Comparison of ENCODE assay signal across 19 cellular contexts in the genomic region with DNA sequence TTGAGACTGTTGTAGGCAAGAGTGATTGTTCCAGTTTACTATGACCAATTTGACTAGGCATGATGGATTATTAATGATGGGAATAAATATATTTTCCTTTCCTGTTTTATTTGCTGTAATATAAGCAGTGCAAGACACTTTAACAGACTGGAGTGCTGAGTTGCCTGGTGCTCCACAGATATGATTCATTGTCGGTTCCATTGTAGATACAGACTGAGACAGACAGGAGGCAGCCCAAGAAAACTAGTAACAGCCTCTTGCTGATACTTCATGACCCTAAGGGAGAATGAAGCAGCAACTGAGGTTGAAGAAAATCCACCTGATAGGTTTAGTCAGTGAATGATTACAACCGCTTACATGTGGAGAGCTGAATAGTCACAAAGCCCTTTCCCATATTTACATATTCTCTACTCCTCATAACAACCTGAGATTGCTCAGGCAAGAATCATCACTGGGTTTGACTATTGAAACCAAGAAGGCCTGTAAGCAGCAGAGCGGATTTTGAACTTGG.
A peak's percentile ranks its signal among the peaks of the same experiment; 100 is the strongest.
DNase-seq lines count a peak whose midpoint lies in the region; ATAC-seq, FAIRE-seq and TF ChIP-seq lines count a peak whose summit lies in the region.
"Had no signal": no experiment of that assay in that cellular context is flagged by ENCODE, and none has a peak within 500 bp of the region (broad histone marks: within the 10 kb centered on the region; RNA-seq: fewer than 3 reads in every experiment).

No MANE protein-coding gene starts in this region.

- TF ChIP-seq POLR2A in H1 (IDR thresholded peaks at IDR 0.05; ENCODE audit: control extremely low read depth in 1 of 2, low read depth in 2 of 2, low read length in 2 of 2) (no peak), uterus (IDR thresholded peaks at IDR 0.05) (no peak)

- H2BK5ac ChIP-seq in H1 (ENCODE audit: low read depth, low read length), result no peak overlapping the region

- peaks cover 3% of the 10 kb centered on the region; the same call in 2 of the 3 replicates for H3K9me3 Mint-ChIP-seq in GM23338
- H3K9me3 Mint-ChIP-seq: H9 had no signal

- H3K23ac ChIP-seq in H1 (ENCODE audit: insufficient read length), result no peak overlapping the region

- DNase-seq in GM23338 (ENCODE audit: low spot score) (no peak), H1 (ENCODE audit: low read depth in 1 of 2, low spot score in 2 of 2) (peak in 1 of 2 experiments; percentile 13), iris pigment epithelial cell (ENCODE audit: low read depth) (peak; percentile 45), DMS 273 treated with DMSO at 0.1 percent for 48 hours (lab: John Stamatoyannopoulos, UW) (no peak), uterus (no peak), MV-4-11 (lab: John Stamatoyannopoulos, UW) (no peak)
- DNase-seq: 8988T, H9, NCI-H1694 treated with DMSO at 0.1 percent for 48 hours, NCI-H510A, NCI-H774, OCI-M1, Right ventricle myocardium superior had no signal

- POLR2A ChIA-PET in H1 (lab: Charles Lee; ENCODE audit: partially characterized antibody), result interaction anchor here (0.6 to 1.7 kb wide), 2 partner anchors 11 to 1191 kb away, joined by 3 to 7 read pairs; no protein-coding TSS in a partner anchor

- no peak overlapping the region for H2AK5ac ChIP-seq in H1 (ENCODE audit: low read depth, low read length)

- no peak overlapping the region for H2BK20ac ChIP-seq in H1 (ENCODE audit: low read length)

- no peaks in the 10 kb centered on the region for H3K27me3 Mint-ChIP-seq in GM23338 (ENCODE audit: insufficient read depth, low read depth, poor library complexity)

- no peak overlapping the region for H3K14ac ChIP-seq in H1 (ENCODE audit: insufficient read length)

- ATAC-seq in GM23338 (no peak), HG02763 (IDR thresholded peaks at IDR 0.05; ENCODE audit: unreplicated experiment) (no peak)
- ATAC-seq: K562 had no signal

- no peaks in the 10 kb centered on the region for H4K20me1 ChIP-seq in GM23338 (replicated peaks; ENCODE audit: insufficient read depth)
- no peaks in the 10 kb centered on the region for H4K20me1 ChIP-seq in OCI-LY3 (ENCODE audit: insufficient read depth, low read length)
- no peaks in the 10 kb centered on the region for H4K20me1 ChIP-seq in H1 (replicated peaks in 1 of 2; ENCODE audit: control insufficient read depth in 1 of 2, insufficient read depth in 2 of 2, low read length in 2 of 2)

- peaks cover 13% of the 10 kb centered on the region; the same call in 1 of the 2 replicates for H3K4me1 ChIP-seq in GM23338 (ENCODE audit: insufficient read depth)
- H3K4me1 ChIP-seq in OCI-LY3 (ENCODE audit: low read length), result peaks cover 46% of the 10 kb centered on the region
- peaks cover 0 to 4% (median 0%) of the 10 kb centered on the region in 4 experiments; a peak in 3 of 7 replicates for H3K4me1 ChIP-seq in H1 (replicated peaks in 1 of 4; ENCODE audit: control insufficient read depth in 3 of 4, insufficient read depth in 4 of 4, low read length in 3 of 4)
- no peaks in the 10 kb centered on the region for H3K4me1 ChIP-seq in uterus

- no peak overlapping the region for H4K8ac ChIP-seq in H1 (ENCODE audit: extremely low read depth, insufficient read depth, low read length)

- WGBS in H1 (ENCODE audit: extremely low coverage in 1 of 2, insufficient coverage in 1 of 2, insufficient read length in 1 of 2, insufficient replicate concordance in 2 of 2, low coverage in 1 of 2, low lambda C conversion rate in 2 of 2, missing lambda C conversion rate in 1 of 2), 2 experiments, result 82% methylated on average over 3 of the region's 3 CpGs; no CpG with 5 or more reads in 1 of the 2 experiments

- H3K27ac ChIP-seq in GM23338 (ENCODE audit: low read depth) (peak overlapping the region; percentile 29), OCI-LY3 (ENCODE audit: low read length) (peak overlapping the region; percentile 22), H1 (ENCODE audit: low read depth, low read length) (no peak overlapping the region), uterus (no peak overlapping the region)

- H3K79me1 ChIP-seq in H1 (ENCODE audit: low read depth, low read length), result no peaks in the 10 kb centered on the region

- H2BK120ac ChIP-seq in H1 (replicated peaks; ENCODE audit: low read depth, low read length), result no peak overlapping the region

- H4K91ac ChIP-seq in H1 (replicated peaks; ENCODE audit: insufficient read length, low read length), result no peak overlapping the region

- TF ChIP-seq CTCF in GM23338 (conservative IDR thresholded peaks at IDR 0.05; ENCODE audit: low read depth in 2 of 2) (no peak), OCI-LY3 (IDR thresholded peaks at IDR 0.05; ENCODE audit: low read depth, low read length) (no peak), H1 (IDR thresholded peaks at IDR 0.05; ENCODE audit: control extremely low read depth in 1 of 3, insufficient read depth in 1 of 3, low read depth in 1 of 3, low read length in 3 of 3) (no peak), uterus (IDR thresholded peaks at IDR 0.05) (no peak)

- H3K23me2 ChIP-seq in H1 (ENCODE audit: low read depth, low read length), result no peaks in the 10 kb centered on the region

- no peak for FAIRE-seq in H1 (lab: Jason Lieb, UNC)
- FAIRE-seq: G401.6, HTR-8/SVneo, K562 had no signal

- H3K56ac ChIP-seq in H1 (replicated peaks; ENCODE audit: insufficient read length, low read depth, low read length), result no peak overlapping the region

- H3K9me3 ChIP-seq in OCI-LY3 (ENCODE audit: insufficient read depth, low read length), result peaks cover under 1% of the 10 kb centered on the region; the same call in 1 of the 2 replicates
- no peaks in the 10 kb centered on the region for H3K9me3 ChIP-seq in H1 (ENCODE audit: insufficient read depth in 2 of 2, low read depth in 1 of 2, low read length in 1 of 2)
- no peaks in the 10 kb centered on the region for H3K9me3 ChIP-seq in uterus

- H3K4me1 Mint-ChIP-seq in GM23338, result peaks cover 17% of the 10 kb centered on the region

- no peak overlapping the region for H2AFZ ChIP-seq in GM23338
- H2AFZ ChIP-seq in OCI-LY3 (ENCODE audit: low read depth, low read length), result 0 out of 2 replicates have a peak overlapping the region, but pooled peaks have one; percentile 42
- no peak overlapping the region for H2AFZ ChIP-seq in H1 (ENCODE audit: low read length)

- peaks cover 8% of the 10 kb centered on the region for H3K9me2 ChIP-seq in GM23338 (ENCODE audit: insufficient read depth)

- peak overlapping the region; percentile 55; the same call in 1 of the 2 replicates for H2BK12ac ChIP-seq in H1 (ENCODE audit: low read depth, low read length)

- no peak overlapping the region for H3K4me3 ChIP-seq in GM23338
- H3K4me3 ChIP-seq in OCI-LY3 (ENCODE audit: low read length), result no peak overlapping the region
- no peak overlapping the region for H3K4me3 ChIP-seq in H1 (ENCODE audit: extremely low read depth in 1 of 4, insufficient read depth in 2 of 4, low read depth in 3 of 4, low read length in 4 of 4)
- no peak overlapping the region for H3K4me3 ChIP-seq in uterus
- H3K4me3 ChIP-seq: K562 had no signal

- no peak for TF ChIP-seq RAD21 in H1 (IDR thresholded peaks at IDR 0.05 in 1 of 2, conservative IDR thresholded peaks at IDR 0.05 in 1 of 2; ENCODE audit: low read depth in 2 of 2, low read length in 2 of 2)

- peak overlapping the region; percentile 10; the same call in 1 of the 2 replicates for H3K4me2 ChIP-seq in GM23338
- H3K4me2 ChIP-seq in OCI-LY3 (ENCODE audit: low read length), result peak overlapping the region; percentile 18; the same call in 1 of the 2 replicates
- no peak overlapping the region for H3K4me2 ChIP-seq in H1 (ENCODE audit: insufficient read depth in 1 of 2, low read depth in 2 of 2, low read length in 2 of 2)

- H3K27me3 ChIP-seq in GM23338 (ENCODE audit: insufficient read depth) (no peaks in the 10 kb centered on the region), OCI-LY3 (ENCODE audit: low read depth, low read length) (no peaks in the 10 kb centered on the region), H1 (replicated peaks in 1 of 4; ENCODE audit: control insufficient read depth in 3 of 4, extremely low read depth in 1 of 4, insufficient read depth in 3 of 4, low read length in 3 of 4) (no peaks in the 10 kb centered on the region), uterus (no peaks in the 10 kb centered on the region)

- H2BK15ac ChIP-seq in H1 (ENCODE audit: low read length), result no peak overlapping the region

- intact Hi-C loops in uterus (cut with DNase I; ENCODE audit: low total_unique reads), result no loop called here

- H3K18ac ChIP-seq in H1 (ENCODE audit: extremely low read depth, low read length), result no peak overlapping the region

- H4K5ac ChIP-seq in H1 (ENCODE audit: insufficient read length, low read depth, low read length), result no peak overlapping the region

- no peaks in the 10 kb centered on the region for H3F3A ChIP-seq in GM23338 (replicated peaks; ENCODE audit: low read depth)

- H3K27ac Mint-ChIP-seq in GM23338, result no peak overlapping the region; the same call in 1 of the 2 replicates

- H3K9ac ChIP-seq in OCI-LY3 (ENCODE audit: low read length) (no peak overlapping the region), H1 (replicated peaks in 1 of 4; ENCODE audit: extremely low read depth in 1 of 4, low read depth in 3 of 4, low read length in 3 of 4) (no peak overlapping the region)

- no peak overlapping the region for H3K4ac ChIP-seq in H1 (replicated peaks; ENCODE audit: insufficient read length, low read depth, low read length)

- H3K36me3 ChIP-seq in GM23338 (ENCODE audit: insufficient read depth), result no peaks in the 10 kb centered on the region
- peaks cover 4% of the 10 kb centered on the region for H3K36me3 ChIP-seq in OCI-LY3 (replicated peaks; ENCODE audit: low read depth, low read length)
- H3K36me3 ChIP-seq in H1 (ENCODE audit: control insufficient read depth in 2 of 4, insufficient read depth in 4 of 4, low read length in 3 of 4), result no peaks in the 10 kb centered on the region
- H3K36me3 ChIP-seq in uterus, result no peaks in the 10 kb centered on the region

- no peak for TF ChIP-seq EP300 in H1 (IDR thresholded peaks at IDR 0.05; ENCODE audit: borderline replicate concordance in 1 of 2, low read depth in 2 of 2, low read length in 2 of 2)

- CTCF ChIA-PET in H1 (lab: Charles Lee; ENCODE audit: partially characterized antibody), result interaction anchor here (0.6 to 6.3 kb wide), 8 partner anchors 8 to 1196 kb away, joined by 3 to 71 read pairs (median 4); no protein-coding TSS in a partner anchor

- H3K79me2 ChIP-seq in GM23338 (replicated peaks; ENCODE audit: insufficient read depth), result no peaks in the 10 kb centered on the region
- no peaks in the 10 kb centered on the region for H3K79me2 ChIP-seq in OCI-LY3 (ENCODE audit: low read length)
- H3K79me2 ChIP-seq in H1 (ENCODE audit: control insufficient read depth in 1 of 2, insufficient read depth in 2 of 2, low read length in 2 of 2), result no peaks in the 10 kb centered on the region

- no peak overlapping the region for H3K4me3 Mint-ChIP-seq in GM23338
- H3K4me3 Mint-ChIP-seq: CD14-positive monocyte, H9 had no signal

- H3K36me3 Mint-ChIP-seq in GM23338 (ENCODE audit: low read depth), result peaks cover 5% of the 10 kb centered on the region; the same call in 1 of the 3 replicates

TF ChIP-seq in GM23338, 12 proteins besides CTCF, POLR2A, EP300 and RAD21 (continues in another document):
- TF ChIP-seq CREB1 (CRISPR knock-in tag; IDR thresholded peaks at IDR 0.05; ENCODE audit: low read depth) (no peak), STAT1 (IDR thresholded peaks at IDR 0.05; ENCODE audit: unreplicated experiment) (no peak)

TF ChIP-seq in H1, 55 proteins besides CTCF, POLR2A, EP300 and RAD21 (continues in another document):
- TF ChIP-seq BCL11A (IDR thresholded peaks at IDR 0.05; ENCODE audit: low read depth in 2 of 2, low read length in 2 of 2), result no peak
- no peak for TF ChIP-seq ASH2L (IDR thresholded peaks at IDR 0.05; ENCODE audit: low read length)

Comparison
In these comparisons a context has a peak if more than half of its experiments do, and no peak if none do; other contexts are left out.
1. H3K27ac ChIP-seq: peak in GM23338 (single experiment) and OCI-LY3 (single experiment); none in H1 (single experiment) and uterus (0 of 2).
2. H3K4me2 ChIP-seq: peak in GM23338 (single experiment) and OCI-LY3 (single experiment); none in H1 (0 of 2).